Comparison of ENCODE assay signal across 1 cellular context in genomic region chr12:25977047-25977446, GRCh38.
TF ChIP-seq lines count a peak whose summit lies in the region.

No MANE protein-coding gene starts in this region.

TF ChIP-seq in IMR-90, 13 proteins besides CTCF, POLR2A, EP300 and RAD21 (continued from another document):
- no peak for TF ChIP-seq MXI1 (IDR thresholded peaks at IDR 0.05; ENCODE audit: borderline replicate concordance, low read depth, low read length)
- no peak for TF ChIP-seq CHD1 (IDR thresholded peaks at IDR 0.05; ENCODE audit: low read depth, low read length)
